Comparison of ENCODE assay signal across 24 cellular contexts in genomic region chr10:72754275-72755032, GRCh38.
A peak's percentile ranks its signal among the peaks of the same experiment; 100 is the strongest.
DNase-seq lines count a peak whose midpoint lies in the region; ATAC-seq, FAIRE-seq and TF ChIP-seq lines count a peak whose summit lies in the region.
"Had no signal": no experiment of that assay in that cellular context is flagged by ENCODE, and none has a peak within 500 bp of the region (broad histone marks: within the 10 kb centered on the region; RNA-seq: fewer than 3 reads in every experiment).

No MANE protein-coding gene starts in this region.

- POLR2A ChIA-PET in PC-3 (lab: Charles Lee; ENCODE audit: unreplicated experiment): interaction anchor here (0.6 kb wide), 2 partner anchors 32 to 677 kb away, joined by 5 to 8 read pairs; no protein-coding TSS in a partner anchor

- CTCF ChIA-PET in PC-3 (lab: Charles Lee): no interaction called here

- no peaks in the 10 kb centered on the region for H3F3A ChIP-seq in PC-3 (ENCODE audit: low read length, unreplicated experiment)

- peak; percentile 45; the same call in 1 of the 2 replicates for ATAC-seq in PC-3
- ATAC-seq: activated T-cell treated with anti-CD3 and anti-CD28 coated beads, Interleukin-2, amount 50 U/mL, for 4 hours; left ventricle myocardium superior; naive thymus-derived CD8-positive, alpha-beta T cell had no signal

- FAIRE-seq in GM12891 (lab: Jason Lieb, UNC): peak; percentile 67
- FAIRE-seq: endometrium, small intestine had no signal

- H3K9ac ChIP-seq in BLaER1: no peak overlapping the region
- no peak overlapping the region for H3K9ac ChIP-seq in PC-3 (ENCODE audit: low read length)
- H3K9ac ChIP-seq in iPS-18a (ENCODE audit: low read length): no peak overlapping the region

- H3K36me3 ChIP-seq in BLaER1 (no peaks in the 10 kb centered on the region), PC-3 (ENCODE audit: low read depth, low read length) (no peaks in the 10 kb centered on the region), iPS-18a (ENCODE audit: control insufficient read depth, low read depth, low read length) (no peaks in the 10 kb centered on the region), osteoblast (ENCODE audit: insufficient read depth, low read length) (no peaks in the 10 kb centered on the region)
- H3K36me3 ChIP-seq: transverse colon had no signal

- H3K9me3 ChIP-seq in BLaER1: no peaks in the 10 kb centered on the region
- no peaks in the 10 kb centered on the region for H3K9me3 ChIP-seq in PC-3 (ENCODE audit: low read length)
- H3K9me3 ChIP-seq in iPS-18a (ENCODE audit: control insufficient read depth, low read depth, low read length): no peaks in the 10 kb centered on the region
- no peaks in the 10 kb centered on the region for H3K9me3 ChIP-seq in osteoblast (ENCODE audit: low read depth, low read length)
- H3K9me3 ChIP-seq: Caco-2, transverse colon had no signal

- no peak for TF ChIP-seq POLR2A in GM12891 (IDR thresholded peaks at IDR 0.05; ENCODE audit: low read depth, low read length)

- no peak overlapping the region for H3K4me3 ChIP-seq in BLaER1
- no peak overlapping the region for H3K4me3 ChIP-seq in PC-3 (ENCODE audit: low read length)
- H3K4me3 ChIP-seq in iPS-18a (ENCODE audit: low read length): no peak overlapping the region
- H3K4me3 ChIP-seq in osteoblast (ENCODE audit: insufficient read depth, low read length): no peak overlapping the region
- H3K4me3 ChIP-seq: transverse colon had no signal

- H4K20me1 ChIP-seq in BLaER1 (peaks cover 17% of the 10 kb centered on the region; the same call in 1 of the 2 replicates), PC-3 (ENCODE audit: low read length) (no peaks in the 10 kb centered on the region), osteoblast (ENCODE audit: insufficient read depth, low read length) (peaks cover 6% of the 10 kb centered on the region)

- H3K9me2 ChIP-seq in PC-3 (replicated peaks; ENCODE audit: low read length): no peaks in the 10 kb centered on the region

- no TSS peak for BruUV-seq in PC-3 (replicated peaks; lab: Mats Ljungman, UMichigan)

- DNase-seq in GM12891 (ENCODE audit: insufficient read length, low spot score) (no peak), PC-3 (peak; percentile 38), osteoblast (ENCODE audit: insufficient read length, low spot score, missing footprints) (no peak), NCI-H2227 treated with DMSO at 0.1 percent for 48 hours (lab: John Stamatoyannopoulos, UW) (no peak), posterior vena cava (ENCODE audit: low spot score) (no peak)
- DNase-seq: activated CD4-positive, CD25-positive, alpha-beta regulatory T cell treated with anti-CD3 and anti-CD28 coated beads, Interleukin-2, amount 50 U/mL, for 72 hours; activated gamma-delta T cell treated with Interleukin-2 at 50 U/mL for 16 hours; activated T-cell treated with anti-CD3 and anti-CD28 coated beads, Interleukin-2, amount 50 U/mL, for 4 hours; Caco-2; DMS79; IMR-90; islet precursor cell; left ventricle myocardium superior; midbrain; naive thymus-derived CD8-positive, alpha-beta T cell; NCI-H1105 treated with DMSO at 0.1 percent for 48 hours; NCI-H2029; small intestine; stimulated activated CD4-positive, alpha-beta T cell treated with anti-CD3 and anti-CD28 coated beads, Interleukin-1b, Interleukin-23, amount 100 ng/mL, for 48 hours; transverse colon had no signal

- H3K4me2 ChIP-seq in BLaER1 (peak overlapping the region; percentile 0; the same call in 1 of the 2 replicates), PC-3 (ENCODE audit: low read length) (no peak overlapping the region), osteoblast (ENCODE audit: insufficient read depth, low read length) (no peak overlapping the region)

- no peak overlapping the region for H2AFZ ChIP-seq in PC-3 (ENCODE audit: low read length)
- H2AFZ ChIP-seq in osteoblast (ENCODE audit: low read length): no peak overlapping the region

- no peak overlapping the region for H3K27ac ChIP-seq in BLaER1
- no peak overlapping the region for H3K27ac ChIP-seq in PC-3 (ENCODE audit: low read length)
- peak overlapping the region; percentile 34 for H3K27ac ChIP-seq in iPS-18a (ENCODE audit: low read length)
- no peak overlapping the region for H3K27ac ChIP-seq in osteoblast (ENCODE audit: low read depth, low read length)
- H3K27ac ChIP-seq: C4-2B, transverse colon had no signal

- H3K79me2 ChIP-seq in PC-3 (ENCODE audit: low read length) (no peaks in the 10 kb centered on the region), osteoblast (ENCODE audit: insufficient read depth, low read length) (peaks cover 30% of the 10 kb centered on the region)

- TF ChIP-seq CTCF in PC-3 (conservative IDR thresholded peaks at IDR 0.05; ENCODE audit: low read depth, low read length) (no peak), osteoblast (IDR thresholded peaks at IDR 0.05; ENCODE audit: extremely low read depth, low read depth, low read length) (no peak)

- intact Hi-C loops in PC-3 (cut with micrococcal nuclease) (no loop called here), posterior vena cava (cut with DNase I) (no loop called here)

- H3K27me3 ChIP-seq in BLaER1 (no peaks in the 10 kb centered on the region), PC-3 (ENCODE audit: low read length) (peaks cover 12% of the 10 kb centered on the region), iPS-18a (ENCODE audit: control insufficient read depth, insufficient read depth, low read length) (no peaks in the 10 kb centered on the region), osteoblast (ENCODE audit: insufficient read depth, low read length) (no peaks in the 10 kb centered on the region)
- H3K27me3 ChIP-seq: transverse colon had no signal

- H3K4me1 ChIP-seq in BLaER1: peaks cover 9% of the 10 kb centered on the region
- no peaks in the 10 kb centered on the region for H3K4me1 ChIP-seq in PC-3 (ENCODE audit: insufficient read depth, low read length)
- H3K4me1 ChIP-seq in iPS-18a (ENCODE audit: control insufficient read depth, low read depth, low read length): peaks cover 63% of the 10 kb centered on the region
- H3K4me1 ChIP-seq in osteoblast (ENCODE audit: insufficient read depth, low read length): peaks cover 4% of the 10 kb centered on the region
- H3K4me1 ChIP-seq: Caco-2 had no signal

TF ChIP-seq in GM12891, 5 proteins besides CTCF, POLR2A, EP300 and RAD21:
- TF ChIP-seq SPI1 (IDR thresholded peaks at IDR 0.05; ENCODE audit: low read depth, low read length) (no peak), POLR2AphosphoS5 (IDR thresholded peaks at IDR 0.05; ENCODE audit: low read depth, low read length) (no peak), TAF1 (IDR thresholded peaks at IDR 0.05; ENCODE audit: low read depth, low read length) (no peak), PAX5 (IDR thresholded peaks at IDR 0.05; ENCODE audit: insufficient read depth, low read length, severe bottlenecking) (no peak), POU2F2 (IDR thresholded peaks at IDR 0.05; ENCODE audit: low read depth, low read length) (no peak)
